Comparison of ENCODE assay signal across 30 cellular contexts in genomic region chr5:19660679-19661078, GRCh38.
"Had no signal": no experiment of that assay in that cellular context is flagged by ENCODE, and none has a peak within 500 bp of the region (broad histone marks: within the 10 kb centered on the region; RNA-seq: fewer than 3 reads in every experiment).

No MANE protein-coding gene starts in this region.

- H3K4me1 ChIP-seq: adrenal gland, body of pancreas, esophagus muscularis mucosa, foreskin keratinocyte, gastrocnemius medialis, heart left ventricle had no signal

- H3K27ac ChIP-seq: adrenal gland, body of pancreas, esophagus muscularis mucosa, foreskin keratinocyte, gastrocnemius medialis, heart left ventricle had no signal

- H3K9me3 ChIP-seq: adrenal gland, body of pancreas, esophagus muscularis mucosa, gastrocnemius medialis had no signal

- H3K36me3 ChIP-seq: adrenal gland, esophagus muscularis mucosa, gastrocnemius medialis, heart left ventricle had no signal

- H3K4me3 ChIP-seq: adrenal gland, body of pancreas, esophagus muscularis mucosa, gastrocnemius medialis, heart left ventricle had no signal

- ATAC-seq: activated CD4-positive, alpha-beta T cell treated with anti-CD3 and anti-CD28 coated beads for 36 hours; activated CD8-positive, alpha-beta memory T cell treated with anti-CD3 and anti-CD28 coated beads, Interleukin-2, amount 10 ng/mL, durations not matched to agents 7 days and 5 days; activated CD8-positive, alpha-beta T cell treated with anti-CD3 and anti-CD28 coated beads, Interleukin-2, amount 10 ng/mL, durations not matched to agents 7 days and 5 days; activated naive CD8-positive, alpha-beta T cell treated with anti-CD3 and anti-CD28 coated beads, Interleukin-2, amount 50 U/mL, for 24 hours; body of pancreas; effector memory CD8-positive, alpha-beta T cell; foreskin keratinocyte; gastrocnemius medialis; heart left ventricle had no signal

- H3K27me3 ChIP-seq: adrenal gland, body of pancreas, esophagus muscularis mucosa, foreskin keratinocyte, gastrocnemius medialis, heart left ventricle had no signal

- DNase-seq: activated CD4-positive, alpha-beta memory T cell treated with anti-CD3 and anti-CD28 coated beads for 36 hours; activated CD4-positive, alpha-beta T cell treated with anti-CD3 and anti-CD28 coated beads for 36 hours; activated CD4-positive, alpha-beta T cell treated with anti-CD3 and anti-CD28 coated beads, Interleukin-2, amount 10 ng/mL, durations not matched to agents 24 days and 14 days; activated CD4-positive, CD25-positive, alpha-beta regulatory T cell; activated CD4-positive, CD25-positive, alpha-beta regulatory T cell treated with anti-CD3 and anti-CD28 coated beads, Interleukin-2, amount 50 U/mL, for 72 hours; activated CD8-positive, alpha-beta memory T cell treated with anti-CD3 and anti-CD28 coated beads, Interleukin-2, amount 10 ng/mL, durations not matched to agents 7 days and 5 days; activated CD8-positive, alpha-beta memory T cell treated with anti-CD3 and anti-CD28 coated beads, Interleukin-2, amount 50 U/mL, for 4 hours; activated CD8-positive, alpha-beta T cell treated with anti-CD3 and anti-CD28 coated beads, Interleukin-2, amount 10 ng/mL, durations not matched to agents 7 days and 5 days; activated effector memory CD4-positive, alpha-beta T cell treated with anti-CD3 and anti-CD28 coated beads, Interleukin-2, amount 50 U/mL, for 16 hours; activated naive CD4-positive, alpha-beta T cell treated with anti-CD3 and anti-CD28 coated beads for 36 hours; activated naive CD8-positive, alpha-beta T cell treated with anti-CD3 and anti-CD28 coated beads for 36 hours; activated naive CD8-positive, alpha-beta T cell treated with anti-CD3 and anti-CD28 coated beads, Interleukin-2, amount 50 U/mL, for 24 hours; activated T-cell treated with anti-CD3 and anti-CD28 coated beads, Interleukin-2, amount 50 U/mL, for 1 hour; activated T-cell treated with anti-CD3 and anti-CD28 coated beads, Interleukin-2, amount 50 U/mL, for 48 hours; adrenal gland; amygdala; aorta; body of pancreas; caudate nucleus; cortex of kidney; dermis blood vessel endothelial cell; effector CD4-positive, alpha-beta T cell; effector memory CD8-positive, alpha-beta T cell; erythroblast; foreskin keratinocyte; gastrocnemius medialis; glutamatergic neuron; heart left ventricle; T-helper 2 cell had no signal
